18 cellular contexts compared by ENCODE assay signal in the genomic region with DNA sequence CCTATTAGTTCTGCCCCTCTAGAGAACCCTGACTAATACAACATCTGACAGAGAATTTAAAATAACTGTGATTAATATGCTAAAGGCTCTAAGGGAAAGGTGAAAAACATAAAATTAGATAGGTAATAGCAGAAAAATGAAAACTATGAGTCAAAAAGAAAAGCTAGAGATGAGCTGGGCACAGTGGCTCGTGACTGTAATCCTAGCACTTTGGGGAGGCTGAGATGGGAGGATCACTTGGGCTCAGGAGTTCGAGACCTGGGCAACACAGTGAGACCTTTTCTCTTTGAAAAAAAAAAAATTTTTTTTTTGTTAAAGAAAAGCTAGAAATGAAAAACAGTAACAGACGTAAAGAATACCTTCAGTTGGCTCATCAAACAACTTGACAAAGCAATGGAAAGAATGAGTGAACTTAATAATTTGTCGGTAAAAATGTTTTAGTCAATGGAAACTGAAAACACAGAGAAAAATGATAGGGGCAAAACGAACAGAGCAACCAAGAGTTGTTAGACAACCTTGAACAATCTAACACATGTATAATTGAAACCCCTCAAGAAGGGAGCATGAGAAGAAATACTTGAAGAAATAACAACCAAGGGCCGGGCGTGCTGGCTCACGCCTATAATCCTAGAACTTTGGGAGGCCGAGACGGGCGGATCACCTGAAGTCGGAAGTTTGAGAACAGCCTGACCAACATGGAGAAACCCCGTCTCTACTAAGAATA.
DNase-seq lines count a peak whose midpoint lies in the region; ATAC-seq and TF ChIP-seq lines count a peak whose summit lies in the region.
"Had no signal": no experiment of that assay in that cellular context is flagged by ENCODE, and none has a peak within 500 bp of the region (broad histone marks: within the 10 kb centered on the region; RNA-seq: fewer than 3 reads in every experiment).

No MANE protein-coding gene starts in this region.

- H3K36me3 Mint-ChIP-seq in activated CD4-positive, alpha-beta memory T cell treated with anti-CD3 and anti-CD28 coated beads for 36 hours = no peaks in the 10 kb centered on the region
- H3K36me3 Mint-ChIP-seq in activated CD4-positive, alpha-beta memory T cell treated with anti-CD3 and anti-CD28 coated beads, Interleukin-2, amount 10 ng/mL, durations not matched to agents 7 days and 5 days (ENCODE audit: low read depth) = no peaks in the 10 kb centered on the region
- H3K36me3 Mint-ChIP-seq in WTC11 = peaks cover 27% of the 10 kb centered on the region
- H3K36me3 Mint-ChIP-seq: CD4-positive, alpha-beta memory T cell had no signal

- peaks cover 11% of the 10 kb centered on the region for H3K4me1 Mint-ChIP-seq in activated CD4-positive, alpha-beta memory T cell treated with anti-CD3 and anti-CD28 coated beads for 36 hours (ENCODE audit: low read depth)
- peaks cover 1% of the 10 kb centered on the region for H3K4me1 Mint-ChIP-seq in activated CD4-positive, alpha-beta memory T cell treated with anti-CD3 and anti-CD28 coated beads, Interleukin-2, amount 10 ng/mL, durations not matched to agents 7 days and 5 days
- no peaks in the 10 kb centered on the region for H3K4me1 Mint-ChIP-seq in WTC11
- H3K4me1 Mint-ChIP-seq: CD4-positive, alpha-beta memory T cell; H9 had no signal

- TF ChIP-seq CTCF in foreskin fibroblast (IDR thresholded peaks at IDR 0.05; ENCODE audit: low read depth, low read length) = no peak
- no peak for TF ChIP-seq CTCF in WTC11 (IDR thresholded peaks at IDR 0.05)

- CTCF ChIA-PET in activated CD4-positive, alpha-beta memory T cell treated with anti-CD3 and anti-CD28 coated beads for 36 hours (lab: Charles Lee) = interaction anchor here (0.6 to 1.9 kb wide), 5 partner anchors 40 to 692 kb away, joined by 3 to 10 read pairs (median 4); no protein-coding TSS in a partner anchor
- CTCF ChIA-PET in activated CD4-positive, alpha-beta memory T cell treated with anti-CD3 and anti-CD28 coated beads, Interleukin-2, amount 10 ng/mL, durations not matched to agents 7 days and 5 days (lab: Charles Lee) = interaction anchor here (2.3 kb wide), 1 partner anchor 309 kb away, joined by 13 read pairs; no protein-coding TSS in a partner anchor
- CTCF ChIA-PET in WTC11 (lab: Charles Lee) = no interaction called here

- no peak overlapping the region for H3K4me3 ChIP-seq in foreskin fibroblast (ENCODE audit: low read depth in 1 of 2, low read length in 2 of 2)
- H3K4me3 ChIP-seq: BLaER1 had no signal

- DNase-seq in activated CD4-positive, alpha-beta memory T cell treated with anti-CD3 and anti-CD28 coated beads for 36 hours = peak; percentile 48
- no peak for DNase-seq in activated CD4-positive, alpha-beta memory T cell treated with anti-CD3 and anti-CD28 coated beads, Interleukin-2, amount 10 ng/mL, durations not matched to agents 7 days and 5 days
- peak in 2 of 3 donors; percentile 8 to 27 for DNase-seq in stimulated activated CD4-positive, alpha-beta T cell treated with anti-CD3 and anti-CD28 coated beads, Interleukin-12 subunit alpha, Interleukin-12 subunit beta, amount 100 ng/mL, for 48 hours (ENCODE audit: low read depth in 2 of 3, low spot score in 1 of 3)
- no peak for DNase-seq in stimulated activated CD4-positive, alpha-beta T cell treated with anti-CD3 and anti-CD28 coated beads, Interleukin-12 subunit alpha, Interleukin-12 subunit beta, amount 100 ng/mL, for 4 hours
- peak; percentile 10 to 18 for DNase-seq in stimulated activated CD4-positive, alpha-beta T cell treated with anti-CD3 and anti-CD28 coated beads, Interleukin-2, amount 100 ng/mL, for 48 hours
- DNase-seq in foreskin fibroblast = no peak
- no peak for DNase-seq in WTC11 (ENCODE audit: low spot score)
- DNase-seq: CD4-positive, alpha-beta memory T cell; DMS153; GDM1; H9; IMR-90; NCI-H1417; NCI-H187; NCI-H2227 treated with DMSO at 0.1 percent for 48 hours; NCI-H510A treated with DMSO at 0.1 percent for 48 hours; NCI-H82 had no signal

- ATAC-seq in WTC11 = no peak

- POLR2A ChIA-PET in activated CD4-positive, alpha-beta memory T cell treated with anti-CD3 and anti-CD28 coated beads for 36 hours (lab: Charles Lee) = no interaction called here
- POLR2A ChIA-PET in activated CD4-positive, alpha-beta memory T cell treated with anti-CD3 and anti-CD28 coated beads, Interleukin-2, amount 10 ng/mL, durations not matched to agents 7 days and 5 days (lab: Charles Lee) = no interaction called here
- POLR2A ChIA-PET in WTC11 (lab: Charles Lee) = no interaction called here

- H3K27ac Mint-ChIP-seq in activated CD4-positive, alpha-beta memory T cell treated with anti-CD3 and anti-CD28 coated beads for 36 hours = peak overlapping the region; percentile 8
- H3K27ac Mint-ChIP-seq in activated CD4-positive, alpha-beta memory T cell treated with anti-CD3 and anti-CD28 coated beads, Interleukin-2, amount 10 ng/mL, durations not matched to agents 7 days and 5 days = no peak overlapping the region
- no peak overlapping the region for H3K27ac Mint-ChIP-seq in WTC11
- H3K27ac Mint-ChIP-seq: CD4-positive, alpha-beta memory T cell; H9 had no signal

- no peak overlapping the region for H3K4me3 Mint-ChIP-seq in activated CD4-positive, alpha-beta memory T cell treated with anti-CD3 and anti-CD28 coated beads for 36 hours
- no peak overlapping the region for H3K4me3 Mint-ChIP-seq in activated CD4-positive, alpha-beta memory T cell treated with anti-CD3 and anti-CD28 coated beads, Interleukin-2, amount 10 ng/mL, durations not matched to agents 7 days and 5 days
- H3K4me3 Mint-ChIP-seq in WTC11 = no peak overlapping the region
- H3K4me3 Mint-ChIP-seq: CD4-positive, alpha-beta memory T cell; H9 had no signal

- H3K27me3 Mint-ChIP-seq in activated CD4-positive, alpha-beta memory T cell treated with anti-CD3 and anti-CD28 coated beads for 36 hours = no peaks in the 10 kb centered on the region
- no peaks in the 10 kb centered on the region for H3K27me3 Mint-ChIP-seq in activated CD4-positive, alpha-beta memory T cell treated with anti-CD3 and anti-CD28 coated beads, Interleukin-2, amount 10 ng/mL, durations not matched to agents 7 days and 5 days
- no peaks in the 10 kb centered on the region for H3K27me3 Mint-ChIP-seq in WTC11 (ENCODE audit: low read depth)
- H3K27me3 Mint-ChIP-seq: CD4-positive, alpha-beta memory T cell had no signal

- intact Hi-C loops in activated CD4-positive, alpha-beta memory T cell treated with anti-CD3 and anti-CD28 coated beads for 36 hours (cut with micrococcal nuclease) = loop anchor here (5.0 kb wide), 1 partner anchor 322 kb away; a partner anchor contains a TSS

- H3K9me3 Mint-ChIP-seq in activated CD4-positive, alpha-beta memory T cell treated with anti-CD3 and anti-CD28 coated beads for 36 hours = peaks cover 3% of the 10 kb centered on the region
- peaks cover 2% of the 10 kb centered on the region for H3K9me3 Mint-ChIP-seq in activated CD4-positive, alpha-beta memory T cell treated with anti-CD3 and anti-CD28 coated beads, Interleukin-2, amount 10 ng/mL, durations not matched to agents 7 days and 5 days
- peaks cover 23% of the 10 kb centered on the region for H3K9me3 Mint-ChIP-seq in WTC11
- H3K9me3 Mint-ChIP-seq: CD4-positive, alpha-beta memory T cell had no signal

TF ChIP-seq in WTC11, 78 proteins besides CTCF, POLR2A, EP300 and RAD21:
- TF ChIP-seq ETV6 (CRISPR knock-in tag; IDR thresholded peaks at IDR 0.05) (no peak), FOXP1 (CRISPR knock-in tag; IDR thresholded peaks at IDR 0.05; ENCODE audit: borderline replicate concordance) (no peak), ZNF423 (CRISPR knock-in tag; IDR thresholded peaks at IDR 0.05) (no peak), NFYB (CRISPR knock-in tag; conservative IDR thresholded peaks at IDR 0.05; ENCODE audit: low read depth) (no peak), ZNF671 (CRISPR knock-in tag; IDR thresholded peaks at IDR 0.05) (no peak), TEAD4 (CRISPR knock-in tag; IDR thresholded peaks at IDR 0.05) (no peak), MYBL2 (CRISPR knock-in tag; IDR thresholded peaks at IDR 0.05) (no peak), GRHL2 (CRISPR knock-in tag; IDR thresholded peaks at IDR 0.05; ENCODE audit: insufficient replicate concordance, severe bottlenecking) (no peak)
- TF ChIP-seq, protein P1, sequence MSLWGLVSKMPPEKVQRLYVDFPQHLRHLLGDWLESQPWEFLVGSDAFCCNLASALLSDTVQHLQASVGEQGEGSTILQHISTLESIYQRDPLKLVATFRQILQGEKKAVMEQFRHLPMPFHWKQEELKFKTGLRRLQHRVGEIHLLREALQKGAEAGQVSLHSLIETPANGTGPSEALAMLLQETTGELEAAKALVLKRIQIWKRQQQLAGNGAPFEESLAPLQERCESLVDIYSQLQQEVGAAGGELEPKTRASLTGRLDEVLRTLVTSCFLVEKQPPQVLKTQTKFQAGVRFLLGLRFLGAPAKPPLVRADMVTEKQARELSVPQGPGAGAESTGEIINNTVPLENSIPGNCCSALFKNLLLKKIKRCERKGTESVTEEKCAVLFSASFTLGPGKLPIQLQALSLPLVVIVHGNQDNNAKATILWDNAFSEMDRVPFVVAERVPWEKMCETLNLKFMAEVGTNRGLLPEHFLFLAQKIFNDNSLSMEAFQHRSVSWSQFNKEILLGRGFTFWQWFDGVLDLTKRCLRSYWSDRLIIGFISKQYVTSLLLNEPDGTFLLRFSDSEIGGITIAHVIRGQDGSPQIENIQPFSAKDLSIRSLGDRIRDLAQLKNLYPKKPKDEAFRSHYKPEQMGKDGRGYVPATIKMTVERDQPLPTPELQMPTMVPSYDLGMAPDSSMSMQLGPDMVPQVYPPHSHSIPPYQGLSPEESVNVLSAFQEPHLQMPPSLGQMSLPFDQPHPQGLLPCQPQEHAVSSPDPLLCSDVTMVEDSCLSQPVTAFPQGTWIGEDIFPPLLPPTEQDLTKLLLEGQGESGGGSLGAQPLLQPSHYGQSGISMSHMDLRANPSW (CRISPR knock-in tag; conservative IDR thresholded peaks at IDR 0.05; ENCODE audit: low read depth) = no peak
- TF ChIP-seq, protein P2, sequence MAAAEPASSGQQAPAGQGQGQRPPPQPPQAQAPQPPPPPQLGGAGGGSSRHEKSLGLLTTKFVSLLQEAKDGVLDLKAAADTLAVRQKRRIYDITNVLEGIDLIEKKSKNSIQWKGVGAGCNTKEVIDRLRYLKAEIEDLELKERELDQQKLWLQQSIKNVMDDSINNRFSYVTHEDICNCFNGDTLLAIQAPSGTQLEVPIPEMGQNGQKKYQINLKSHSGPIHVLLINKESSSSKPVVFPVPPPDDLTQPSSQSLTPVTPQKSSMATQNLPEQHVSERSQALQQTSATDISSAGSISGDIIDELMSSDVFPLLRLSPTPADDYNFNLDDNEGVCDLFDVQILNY (CRISPR knock-in tag; IDR thresholded peaks at IDR 0.05) = no peak
TF ChIP-seq in WTC11: peak in this region for 0.

Comparison
In these comparisons a context has a peak if more than half of its experiments do, and no peak if none do; other contexts are left out.
1. DNase-seq: peak in activated CD4-positive, alpha-beta memory T cell treated with anti-CD3 and anti-CD28 coated beads for 36 hours (single experiment), stimulated activated CD4-positive, alpha-beta T cell treated with anti-CD3 and anti-CD28 coated beads, Interleukin-12 subunit alpha, Interleukin-12 subunit beta, amount 100 ng/mL, for 48 hours (2 of 3) and stimulated activated CD4-positive, alpha-beta T cell treated with anti-CD3 and anti-CD28 coated beads, Interleukin-2, amount 100 ng/mL, for 48 hours (2 of 2); none in activated CD4-positive, alpha-beta memory T cell treated with anti-CD3 and anti-CD28 coated beads, Interleukin-2, amount 10 ng/mL, durations not matched to agents 7 days and 5 days (single experiment), stimulated activated CD4-positive, alpha-beta T cell treated with anti-CD3 and anti-CD28 coated beads, Interleukin-12 subunit alpha, Interleukin-12 subunit beta, amount 100 ng/mL, for 4 hours (single experiment), foreskin fibroblast (0 of 2) and WTC11 (single experiment).